In the genomic region with DNA sequence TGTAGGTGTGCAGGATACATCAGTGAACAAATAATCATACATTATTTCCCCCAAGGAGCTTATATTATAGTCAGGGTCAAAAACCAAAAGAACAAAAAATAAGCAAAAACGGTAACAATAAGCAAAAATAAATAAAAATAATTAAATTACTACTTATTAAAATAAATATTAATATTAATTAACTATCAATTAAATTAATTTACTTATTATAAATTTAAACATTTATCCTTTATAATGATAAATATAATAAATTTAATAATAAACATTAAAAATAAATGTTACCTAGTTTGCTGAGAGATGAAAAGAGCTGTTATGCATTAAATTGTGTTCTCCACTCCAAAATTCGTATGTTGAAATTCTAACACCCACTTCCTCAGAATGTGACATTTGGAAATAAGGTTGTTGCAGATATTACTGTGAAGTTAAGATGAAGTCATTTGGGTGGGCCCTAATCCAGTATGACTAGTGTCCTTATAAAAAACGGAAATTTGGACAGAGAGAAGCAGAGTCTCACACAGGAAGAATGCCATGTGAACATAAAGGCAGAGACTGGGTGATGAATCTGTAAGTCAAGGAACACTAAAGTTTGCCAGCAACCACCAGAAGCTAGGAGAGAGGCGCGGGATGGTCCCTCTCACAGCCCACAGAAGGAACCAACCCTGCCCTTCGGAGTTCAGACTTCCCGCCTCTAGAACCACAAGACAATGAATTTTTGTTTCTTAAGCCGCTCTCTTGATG, we compare ENCODE assay signal across 1 cellular context.
TF ChIP-seq lines count a peak whose summit lies in the region.

No MANE protein-coding gene starts in this region.

TF ChIP-seq in K562, 482 proteins besides CTCF, POLR2A, EP300 and RAD21 (continued from another document):
- TF ChIP-seq, protein P1, sequence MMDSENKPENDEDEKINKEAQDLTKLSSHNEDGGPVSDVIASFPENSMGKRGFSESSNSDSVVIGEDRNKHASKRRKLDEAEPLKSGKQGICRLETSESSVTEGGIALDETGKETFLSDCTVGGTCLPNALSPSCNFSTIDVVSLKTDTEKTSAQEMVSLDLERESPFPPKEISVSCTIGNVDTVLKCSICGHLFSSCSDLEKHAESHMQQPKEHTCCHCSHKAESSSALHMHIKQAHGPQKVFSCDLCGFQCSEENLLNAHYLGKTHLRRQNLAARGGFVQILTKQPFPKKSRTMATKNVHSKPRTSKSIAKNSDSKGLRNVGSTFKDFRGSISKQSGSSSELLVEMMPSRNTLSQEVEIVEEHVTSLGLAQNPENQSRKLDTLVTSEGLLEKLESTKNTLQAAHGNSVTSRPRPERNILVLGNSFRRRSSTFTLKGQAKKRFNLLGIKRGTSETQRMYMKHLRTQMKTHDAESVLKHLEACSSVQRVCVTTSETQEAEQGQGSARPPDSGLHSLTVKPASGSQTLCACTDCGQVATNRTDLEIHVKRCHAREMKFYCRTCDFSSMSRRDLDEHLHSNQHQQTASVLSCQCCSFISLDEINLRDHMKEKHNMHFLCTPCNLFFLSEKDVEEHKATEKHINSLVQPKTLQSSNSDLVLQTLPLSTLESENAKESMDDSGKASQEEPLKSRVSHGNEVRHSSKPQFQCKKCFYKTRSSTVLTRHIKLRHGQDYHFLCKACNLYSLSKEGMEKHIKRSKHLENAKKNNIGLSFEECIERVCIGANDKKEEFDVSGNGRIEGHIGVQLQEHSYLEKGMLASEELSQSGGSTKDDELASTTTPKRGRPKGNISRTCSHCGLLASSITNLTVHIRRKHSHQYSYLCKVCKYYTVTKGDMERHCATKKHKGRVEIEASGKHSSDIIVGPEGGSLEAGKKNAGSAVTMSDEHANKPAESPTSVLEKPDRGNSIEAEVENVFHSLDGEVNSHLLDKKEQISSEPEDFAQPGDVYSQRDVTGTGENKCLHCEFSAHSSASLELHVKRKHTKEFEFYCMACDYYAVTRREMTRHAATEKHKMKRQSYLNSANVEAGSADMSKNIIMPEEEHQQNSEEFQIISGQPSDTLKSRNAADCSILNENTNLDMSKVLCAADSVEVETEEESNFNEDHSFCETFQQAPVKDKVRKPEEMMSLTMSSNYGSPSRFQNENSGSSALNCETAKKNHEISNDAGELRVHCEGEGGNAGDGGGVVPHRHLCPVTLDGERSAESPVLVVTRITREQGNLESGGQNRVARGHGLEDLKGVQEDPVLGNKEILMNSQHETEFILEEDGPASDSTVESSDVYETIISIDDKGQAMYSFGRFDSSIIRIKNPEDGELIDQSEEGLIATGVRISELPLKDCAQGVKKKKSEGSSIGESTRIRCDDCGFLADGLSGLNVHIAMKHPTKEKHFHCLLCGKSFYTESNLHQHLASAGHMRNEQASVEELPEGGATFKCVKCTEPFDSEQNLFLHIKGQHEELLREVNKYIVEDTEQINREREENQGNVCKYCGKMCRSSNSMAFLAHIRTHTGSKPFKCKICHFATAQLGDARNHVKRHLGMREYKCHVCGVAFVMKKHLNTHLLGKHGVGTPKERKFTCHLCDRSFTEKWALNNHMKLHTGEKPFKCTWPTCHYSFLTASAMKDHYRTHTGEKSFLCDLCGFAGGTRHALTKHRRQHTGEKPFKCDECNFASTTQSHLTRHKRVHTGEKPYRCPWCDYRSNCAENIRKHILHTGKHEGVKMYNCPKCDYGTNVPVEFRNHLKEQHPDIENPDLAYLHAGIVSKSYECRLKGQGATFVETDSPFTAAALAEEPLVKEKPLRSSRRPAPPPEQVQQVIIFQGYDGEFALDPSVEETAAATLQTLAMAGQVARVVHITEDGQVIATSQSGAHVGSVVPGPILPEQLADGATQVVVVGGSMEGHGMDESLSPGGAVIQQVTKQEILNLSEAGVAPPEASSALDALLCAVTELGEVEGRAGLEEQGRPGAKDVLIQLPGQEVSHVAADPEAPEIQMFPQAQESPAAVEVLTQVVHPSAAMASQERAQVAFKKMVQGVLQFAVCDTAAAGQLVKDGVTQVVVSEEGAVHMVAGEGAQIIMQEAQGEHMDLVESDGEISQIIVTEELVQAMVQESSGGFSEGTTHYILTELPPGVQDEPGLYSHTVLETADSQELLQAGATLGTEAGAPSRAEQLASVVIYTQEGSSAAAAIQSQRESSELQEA (IDR thresholded peaks at IDR 0.05; ENCODE audit: low read depth) = no peak
- no peak for TF ChIP-seq STAT5B (CRISPR knock-in tag; IDR thresholded peaks at IDR 0.05)
